Comparison of ENCODE assay signal across 1 cellular context in genomic region chr20:21280496-21281016, GRCh38.
A peak's percentile ranks its signal among the peaks of the same experiment; 100 is the strongest.
TF ChIP-seq lines count a peak whose summit lies in the region.

No MANE protein-coding gene starts in this region.

TF ChIP-seq in HepG2, 621 proteins besides CTCF, POLR2A, EP300 and RAD21 (continued from another document and continues in another):
- TF ChIP-seq ZNF407 (CRISPR knock-in tag; IDR thresholded peaks at IDR 0.05; ENCODE audit: not compliant biosample characterization) (no peak), HOXA5 (CRISPR knock-in tag; IDR thresholded peaks at IDR 0.05) (no peak), ATF4 (CRISPR knock-in tag; IDR thresholded peaks at IDR 0.05) (no peak), ZNF468 (CRISPR knock-in tag; IDR thresholded peaks at IDR 0.05) (no peak), SRSF1 (optimal IDR thresholded peaks at IDR 0.05; ENCODE audit: low read depth, low read length) (no peak), ISX (CRISPR knock-in tag; conservative IDR thresholded peaks at IDR 0.05) (no peak), ZNF83 (CRISPR knock-in tag; IDR thresholded peaks at IDR 0.05; ENCODE audit: borderline replicate concordance) (no peak), ZNF878 (CRISPR knock-in tag; IDR thresholded peaks at IDR 0.05) (no peak), ZNF326 (CRISPR knock-in tag; IDR thresholded peaks at IDR 0.05; ENCODE audit: borderline replicate concordance) (no peak), ZFP37 (CRISPR knock-in tag; IDR thresholded peaks at IDR 0.05; ENCODE audit: borderline replicate concordance) (no peak), MAZ (IDR thresholded peaks at IDR 0.05; ENCODE audit: borderline replicate concordance, low read depth, low read length) (no peak), MAZ (CRISPR knock-in tag; IDR thresholded peaks at IDR 0.05; ENCODE audit: low read depth) (no peak), RBAK (CRISPR knock-in tag; IDR thresholded peaks at IDR 0.05) (no peak), ZNF235 (CRISPR knock-in tag; IDR thresholded peaks at IDR 0.05; ENCODE audit: borderline replicate concordance) (no peak), KLF6 (CRISPR knock-in tag; IDR thresholded peaks at IDR 0.05) (no peak), ZNF746 (CRISPR knock-in tag; IDR thresholded peaks at IDR 0.05) (no peak), ZNF646 (CRISPR knock-in tag; IDR thresholded peaks at IDR 0.05) (no peak), MATR3 (CRISPR knock-in tag; IDR thresholded peaks at IDR 0.05) (no peak), ZFP82 (CRISPR knock-in tag; IDR thresholded peaks at IDR 0.05; ENCODE audit: borderline replicate concordance) (no peak), DZIP1 (CRISPR knock-in tag; IDR thresholded peaks at IDR 0.05) (no peak), ZFP90 (CRISPR knock-in tag; IDR thresholded peaks at IDR 0.05; ENCODE audit: borderline replicate concordance) (no peak), TCF12 (IDR thresholded peaks at IDR 0.05) (no peak), TCF12 (CRISPR knock-in tag; IDR thresholded peaks at IDR 0.05) (no peak), ZBTB25 (CRISPR knock-in tag; IDR thresholded peaks at IDR 0.05) (0 out of 2 replicates have a peak, but pooled peaks have one; percentile 27), CHD4 (IDR thresholded peaks at IDR 0.05; ENCODE audit: borderline replicate concordance, low read length) (no peak), ZNF609 (CRISPR knock-in tag; IDR thresholded peaks at IDR 0.05; ENCODE audit: borderline replicate concordance) (no peak), ZKSCAN8 (CRISPR knock-in tag; IDR thresholded peaks at IDR 0.05; ENCODE audit: borderline replicate concordance) (0 out of 2 replicates have a peak, but pooled peaks have one; percentile 71), HMGA1 (CRISPR knock-in tag; conservative IDR thresholded peaks at IDR 0.05) (no peak), NR2C2 (CRISPR knock-in tag; IDR thresholded peaks at IDR 0.05; ENCODE audit: borderline replicate concordance) (peak; percentile 94), JARID2 (CRISPR knock-in tag; IDR thresholded peaks at IDR 0.05; ENCODE audit: insufficient replicate concordance) (no peak), ZNF737 (CRISPR knock-in tag; IDR thresholded peaks at IDR 0.05; ENCODE audit: borderline replicate concordance) (no peak), ELF3 (CRISPR knock-in tag; IDR thresholded peaks at IDR 0.05) (peak; percentile 80), ZNF891 (CRISPR knock-in tag; IDR thresholded peaks at IDR 0.05) (no peak), SRY (CRISPR knock-in tag; IDR thresholded peaks at IDR 0.05) (no peak), TOPORS (CRISPR knock-in tag; IDR thresholded peaks at IDR 0.05) (no peak), ARID2 (CRISPR knock-in tag; IDR thresholded peaks at IDR 0.05; ENCODE audit: borderline replicate concordance) (no peak), ZNF20 (CRISPR knock-in tag; IDR thresholded peaks at IDR 0.05) (no peak), ZNF552 (CRISPR knock-in tag; IDR thresholded peaks at IDR 0.05; ENCODE audit: borderline replicate concordance) (no peak)
